In genomic region chr18:5122270-5122669, GRCh38 we compare ENCODE assay signal across 29 cellular contexts.
"Had no signal": no experiment of that assay in that cellular context is flagged by ENCODE, and none has a peak within 500 bp of the region (broad histone marks: within the 10 kb centered on the region; RNA-seq: fewer than 3 reads in every experiment).

No MANE protein-coding gene starts in this region.

- DNase-seq: activated CD4-positive, alpha-beta T cell treated with anti-CD3 and anti-CD28 coated beads for 4 hours; activated CD4-positive, alpha-beta T cell treated with anti-CD3 and anti-CD28 coated beads, Interleukin-2, amount 50 U/mL, for 48 hours; activated CD8-positive, alpha-beta memory T cell treated with anti-CD3 and anti-CD28 coated beads for 24 hours; activated effector memory CD4-positive, alpha-beta T cell treated with anti-CD3 and anti-CD28 coated beads, Interleukin-2, amount 50 U/mL, for 16 hours; activated naive CD4-positive, alpha-beta T cell treated with anti-CD3 and anti-CD28 coated beads, Interleukin-2, amount 10 ng/mL, durations not matched to agents 7 days and 5 days; amniotic stem cell; brain microvascular endothelial cell; dorsolateral prefrontal cortex; effector memory CD4-positive, alpha-beta T cell; erythroblast; hippocampal formation; left cardiac atrium; left ventricle myocardium superior; nephron progenitor cell; ovary; stimulated activated CD4-positive, alpha-beta T cell treated with anti-CD3 and anti-CD28 coated beads, Interleukin-4, amount 100 ng/mL, for 24 hours; stomach; T-helper 9 cell; tibial artery had no signal

- H3K27ac Mint-ChIP-seq: activated naive CD4-positive, alpha-beta T cell treated with anti-CD3 and anti-CD28 coated beads, Interleukin-2, amount 10 ng/mL, durations not matched to agents 7 days and 5 days; activated T-helper 1 cell treated with anti-CD3 and anti-CD28 coated beads, Interleukin-12 subunit alpha, Interleukin-12 subunit beta, Interleukin-2, Interleukin-4 antibody, amounts not matched to agents 30 ng/mL and 10 ng/mL and 1 ng/mL, durations not matched to agents 14 hours and 24 hours and 36 hours; nephron progenitor cell; progenitor cell of endocrine pancreas; stimulated activated effector memory CD8-positive, alpha-beta T cell treated with anti-CD3 and anti-CD28 coated beads, Interleukin-12 subunit alpha, Interleukin-12 subunit beta, amount 100 ng/mL, for 72 hours had no signal

- H3K4me3 Mint-ChIP-seq: activated naive CD4-positive, alpha-beta T cell treated with anti-CD3 and anti-CD28 coated beads, Interleukin-2, amount 10 ng/mL, durations not matched to agents 7 days and 5 days; activated T-helper 1 cell treated with anti-CD3 and anti-CD28 coated beads, Interleukin-12 subunit alpha, Interleukin-12 subunit beta, Interleukin-2, Interleukin-4 antibody, amounts not matched to agents 30 ng/mL and 10 ng/mL and 1 ng/mL, durations not matched to agents 14 hours and 24 hours and 36 hours; nephron progenitor cell; stimulated activated effector memory CD8-positive, alpha-beta T cell treated with anti-CD3 and anti-CD28 coated beads, Interleukin-12 subunit alpha, Interleukin-12 subunit beta, amount 100 ng/mL, for 72 hours had no signal

- H3K4me1 Mint-ChIP-seq: activated naive CD4-positive, alpha-beta T cell treated with anti-CD3 and anti-CD28 coated beads, Interleukin-2, amount 10 ng/mL, durations not matched to agents 7 days and 5 days; nephron progenitor cell; stimulated activated effector memory CD8-positive, alpha-beta T cell treated with anti-CD3 and anti-CD28 coated beads, Interleukin-12 subunit alpha, Interleukin-12 subunit beta, amount 100 ng/mL, for 72 hours had no signal

- H3K27me3 Mint-ChIP-seq: activated naive CD4-positive, alpha-beta T cell treated with anti-CD3 and anti-CD28 coated beads, Interleukin-2, amount 10 ng/mL, durations not matched to agents 7 days and 5 days; progenitor cell of endocrine pancreas had no signal

- H3K4me3 ChIP-seq: coronary artery, dorsolateral prefrontal cortex, gastroesophageal sphincter, ovary, skin epidermis, stomach, tibial artery had no signal

- H3K27ac ChIP-seq: brain microvascular endothelial cell, coronary artery, dorsolateral prefrontal cortex, gastroesophageal sphincter, ovary, skin epidermis, stomach, tibial artery, VCaP had no signal

- H3K36me3 ChIP-seq: brain microvascular endothelial cell, gastroesophageal sphincter, ovary, stomach, tibial artery had no signal

- FAIRE-seq: astrocyte, keratinocyte, TTC549 had no signal

- H3K4me1 ChIP-seq: gastroesophageal sphincter, stomach, tibial artery had no signal

- H3K9me3 ChIP-seq: ovary had no signal

- H3K27me3 ChIP-seq: brain microvascular endothelial cell, ovary, tibial artery had no signal

- H3K36me3 Mint-ChIP-seq: stimulated activated effector memory CD8-positive, alpha-beta T cell treated with anti-CD3 and anti-CD28 coated beads, Interleukin-12 subunit alpha, Interleukin-12 subunit beta, amount 100 ng/mL, for 72 hours had no signal
